Comparison of ENCODE assay signal across 31 cellular contexts in genomic region chr2:16262516-16263178, GRCh38.
"Had no signal": no experiment of that assay in that cellular context is flagged by ENCODE, and none has a peak within 500 bp of the region (broad histone marks: within the 10 kb centered on the region; RNA-seq: fewer than 3 reads in every experiment).

No MANE protein-coding gene starts in this region.

- H3K9me3 Mint-ChIP-seq: activated CD4-positive, alpha-beta memory T cell treated with anti-CD3 and anti-CD28 coated beads for 36 hours; activated CD4-positive, alpha-beta T cell treated with anti-CD3 and anti-CD28 coated beads, Interleukin-2, amount 10 ng/mL, durations not matched to agents 24 days and 14 days; activated T-cell treated with anti-CD3 and anti-CD28 coated beads, Interleukin-2, amount 50 U/mL, for 4 hours; activated T-helper 17 cell treated with anti-CD3 and anti-CD28 coated beads, Interleukin-2, amount 50 U/mL, for 72 hours; central memory CD8-positive, alpha-beta T cell; dendritic cell treated with granulocyte-macrophage colony-stimulating factor and Interleukin-4, amounts not matched to agents 40 ng/mL and 50 ng/mL, for 4 days; effector memory CD8-positive, alpha-beta T cell; T-helper 2 cell treated with Interferon-gamma antibody and Interleukin-4, amounts not matched to agents 5 μg/mL and 100 μg/mL, for 36 hours had no signal

- H3K4me1 ChIP-seq: esophagus squamous epithelium, gastroesophageal sphincter had no signal

- H3K9me3 ChIP-seq: esophagus squamous epithelium, gastroesophageal sphincter had no signal

- H3K27ac Mint-ChIP-seq: activated CD4-positive, alpha-beta memory T cell treated with anti-CD3 and anti-CD28 coated beads for 36 hours; activated CD4-positive, alpha-beta T cell treated with anti-CD3 and anti-CD28 coated beads for 36 hours; activated CD4-positive, alpha-beta T cell treated with anti-CD3 and anti-CD28 coated beads, Interleukin-2, amount 10 ng/mL, durations not matched to agents 24 days and 14 days; activated CD8-positive, alpha-beta T cell treated with anti-CD3 and anti-CD28 coated beads, Interleukin-2, amount 10 ng/mL, durations not matched to agents 7 days and 5 days; activated naive CD8-positive, alpha-beta T cell; activated T-helper 17 cell treated with anti-CD3 and anti-CD28 coated beads, Interleukin-2, amount 50 U/mL, for 72 hours; dendritic cell treated with granulocyte-macrophage colony-stimulating factor and Interleukin-4, amounts not matched to agents 40 ng/mL and 50 ng/mL, for 4 days; effector memory CD8-positive, alpha-beta T cell; T-helper 17 cell; T-helper 2 cell treated with Interferon-gamma antibody and Interleukin-4, amounts not matched to agents 5 μg/mL and 100 μg/mL, for 36 hours had no signal

- H3K36me3 ChIP-seq: brain microvascular endothelial cell, esophagus squamous epithelium, gastroesophageal sphincter had no signal

- H3K4me3 Mint-ChIP-seq: activated CD4-positive, alpha-beta memory T cell treated with anti-CD3 and anti-CD28 coated beads for 36 hours; activated CD4-positive, alpha-beta T cell treated with anti-CD3 and anti-CD28 coated beads for 36 hours; activated CD4-positive, alpha-beta T cell treated with anti-CD3 and anti-CD28 coated beads, Interleukin-2, amount 10 ng/mL, durations not matched to agents 24 days and 14 days; activated CD8-positive, alpha-beta T cell treated with anti-CD3 and anti-CD28 coated beads, Interleukin-2, amount 10 ng/mL, durations not matched to agents 7 days and 5 days; activated naive CD8-positive, alpha-beta T cell; activated T-cell treated with anti-CD3 and anti-CD28 coated beads, Interleukin-2, amount 50 U/mL, for 4 hours; activated T-helper 17 cell treated with anti-CD3 and anti-CD28 coated beads, Interleukin-2, amount 50 U/mL, for 72 hours; central memory CD8-positive, alpha-beta T cell; dendritic cell treated with granulocyte-macrophage colony-stimulating factor and Interleukin-4, amounts not matched to agents 40 ng/mL and 50 ng/mL, for 4 days; effector memory CD8-positive, alpha-beta T cell; T-helper 17 cell; T-helper 2 cell treated with Interferon-gamma antibody and Interleukin-4, amounts not matched to agents 5 μg/mL and 100 μg/mL, for 36 hours had no signal

- H3K4me1 Mint-ChIP-seq: activated CD4-positive, alpha-beta T cell treated with anti-CD3 and anti-CD28 coated beads, Interleukin-2, amount 10 ng/mL, durations not matched to agents 24 days and 14 days; activated T-helper 17 cell treated with anti-CD3 and anti-CD28 coated beads, Interleukin-2, amount 50 U/mL, for 72 hours; central memory CD8-positive, alpha-beta T cell; T-helper 17 cell had no signal

- H3K27me3 ChIP-seq: brain microvascular endothelial cell, esophagus squamous epithelium, gastroesophageal sphincter had no signal

- H3K27me3 Mint-ChIP-seq: activated CD4-positive, alpha-beta memory T cell treated with anti-CD3 and anti-CD28 coated beads for 36 hours; activated T-helper 17 cell treated with anti-CD3 and anti-CD28 coated beads, Interleukin-2, amount 50 U/mL, for 72 hours; central memory CD8-positive, alpha-beta T cell; effector memory CD8-positive, alpha-beta T cell; T-helper 17 cell had no signal

- DNase-seq: activated CD4-positive, alpha-beta memory T cell treated with anti-CD3 and anti-CD28 coated beads for 36 hours; activated CD4-positive, alpha-beta T cell treated with anti-CD3 and anti-CD28 coated beads for 36 hours; activated CD4-positive, alpha-beta T cell treated with anti-CD3 and anti-CD28 coated beads, Interleukin-2, amount 10 ng/mL, durations not matched to agents 24 days and 14 days; activated CD4-positive, CD25-positive, alpha-beta regulatory T cell; activated CD4-positive, CD25-positive, alpha-beta regulatory T cell treated with anti-CD3 and anti-CD28 coated beads, Interleukin-2, amount 50 U/mL, for 72 hours; activated CD8-positive, alpha-beta T cell treated with anti-CD3 and anti-CD28 coated beads, Interleukin-2, amount 10 ng/mL, durations not matched to agents 7 days and 5 days; activated effector memory CD4-positive, alpha-beta T cell treated with Interleukin-2 at 50 U/mL for 16 hours; activated gamma-delta T cell treated with Interleukin-2 at 50 U/mL for 16 hours; activated naive CD4-positive, alpha-beta T cell treated with anti-CD3 and anti-CD28 coated beads, Interleukin-2, amount 50 U/mL, for 16 hours; activated naive CD4-positive, alpha-beta T cell treated with Interleukin-2 at 50 U/mL for 16 hours; activated T-cell treated with anti-CD3 and anti-CD28 coated beads, Interleukin-2, amount 50 U/mL, for 4 hours; amniotic stem cell; anterior cingulate cortex; brain microvascular endothelial cell; dorsolateral prefrontal cortex; effector CD4-positive, alpha-beta T cell; effector memory CD8-positive, alpha-beta T cell; esophagus squamous epithelium; foreskin melanocyte; head of caudate nucleus; T-helper 1 cell; T-helper 17 cell; T1000 had no signal

- H3K36me3 Mint-ChIP-seq: activated CD4-positive, alpha-beta memory T cell treated with anti-CD3 and anti-CD28 coated beads for 36 hours; activated naive CD8-positive, alpha-beta T cell had no signal

- H3K4me3 ChIP-seq: coronary artery, dorsolateral prefrontal cortex, esophagus squamous epithelium, gastroesophageal sphincter had no signal

- H3K27ac ChIP-seq: brain microvascular endothelial cell, coronary artery, dorsolateral prefrontal cortex, epithelial cell of prostate, esophagus squamous epithelium, gastroesophageal sphincter had no signal

- ATAC-seq: activated CD4-positive, alpha-beta T cell treated with anti-CD3 and anti-CD28 coated beads for 36 hours; activated CD8-positive, alpha-beta T cell treated with anti-CD3 and anti-CD28 coated beads, Interleukin-2, amount 10 ng/mL, durations not matched to agents 7 days and 5 days; activated T-cell treated with anti-CD3 and anti-CD28 coated beads, Interleukin-2, amount 50 U/mL, for 4 hours; activated T-helper 17 cell treated with anti-CD3 and anti-CD28 coated beads, Interleukin-2, amount 50 U/mL, for 72 hours; effector memory CD8-positive, alpha-beta T cell; gastroesophageal sphincter; T-helper 17 cell had no signal
